12 cellular contexts compared by ENCODE assay signal in the genomic region with DNA sequence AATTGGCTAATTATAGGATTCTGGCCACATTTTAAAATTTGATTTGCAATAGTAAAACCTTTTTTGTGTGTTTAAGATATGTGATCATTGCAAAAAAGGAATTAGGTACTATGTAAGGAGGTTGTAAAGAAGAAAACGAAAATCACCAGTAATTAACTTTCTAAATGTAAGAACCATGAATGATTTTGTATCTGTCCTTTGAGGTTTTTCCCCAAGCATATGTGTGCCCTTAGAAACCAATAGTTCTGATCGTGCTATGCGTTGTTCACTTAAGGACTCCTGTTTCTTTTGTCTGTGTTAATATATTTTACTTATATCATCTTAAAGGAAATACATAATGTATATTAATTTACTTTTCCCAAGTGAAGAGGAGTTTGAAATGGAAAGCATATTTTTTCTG.
DNase-seq lines count a peak whose midpoint lies in the region; ATAC-seq lines count a peak whose summit lies in the region.
"Had no signal": no experiment of that assay in that cellular context is flagged by ENCODE, and none has a peak within 500 bp of the region (broad histone marks: within the 10 kb centered on the region; RNA-seq: fewer than 3 reads in every experiment).

No MANE protein-coding gene starts in this region.

- H3K9me3 ChIP-seq in mesodermal cell (ENCODE audit: control insufficient read depth, low read length): no peaks in the 10 kb centered on the region
- no peaks in the 10 kb centered on the region for H3K9me3 ChIP-seq in CD4-positive, alpha-beta memory T cell (ENCODE audit: control insufficient read depth in 1 of 2, low read length in 2 of 2)
- H3K9me3 ChIP-seq: upper lobe of left lung had no signal

- peaks cover 0 to 10% (median 2%) of the 10 kb centered on the region in 8 donors for H3K9me3 Mint-ChIP-seq in CD4-positive, alpha-beta memory T cell
- H3K9me3 Mint-ChIP-seq in activated T-cell treated with anti-CD3 and anti-CD28 coated beads, Interleukin-2, amount 50 U/mL, for 72 hours: peaks cover 2 to 4% of the 10 kb centered on the region in 2 donors

- ATAC-seq in GM19025 (IDR thresholded peaks at IDR 0.05; ENCODE audit: low read depth, unreplicated experiment): peak; percentile 25
- ATAC-seq in HG02610 (IDR thresholded peaks at IDR 0.05; ENCODE audit: unreplicated experiment): peak; percentile 46
- ATAC-seq in HG03442 (IDR thresholded peaks at IDR 0.05; ENCODE audit: unreplicated experiment): peak; percentile 40
- no peak for ATAC-seq in activated T-cell treated with anti-CD3 and anti-CD28 coated beads, Interleukin-2, amount 50 U/mL, for 72 hours (replicated peaks in 1 of 2)

- H3K4me3 ChIP-seq in mesodermal cell (ENCODE audit: extremely low read depth, insufficient read depth, low read length, poor library complexity, severe bottlenecking): no peak overlapping the region
- no peak overlapping the region for H3K4me3 ChIP-seq in CD4-positive, alpha-beta memory T cell (ENCODE audit: low read length in 2 of 2)
- H3K4me3 ChIP-seq: upper lobe of left lung had no signal

- H3K27me3 Mint-ChIP-seq in CD4-positive, alpha-beta memory T cell: no peaks in the 10 kb centered on the region
- no peaks in the 10 kb centered on the region for H3K27me3 Mint-ChIP-seq in activated T-cell treated with anti-CD3 and anti-CD28 coated beads, Interleukin-2, amount 50 U/mL, for 72 hours (ENCODE audit: low read depth)

- no peak overlapping the region for H3K4me3 Mint-ChIP-seq in CD4-positive, alpha-beta memory T cell
- no peak overlapping the region for H3K4me3 Mint-ChIP-seq in activated T-cell treated with anti-CD3 and anti-CD28 coated beads, Interleukin-2, amount 50 U/mL, for 72 hours

- no peaks in the 10 kb centered on the region for H3K27me3 ChIP-seq in CD4-positive, alpha-beta memory T cell (ENCODE audit: insufficient read depth, low read length)
- H3K27me3 ChIP-seq: upper lobe of left lung had no signal

- intact Hi-C loops in CD4-positive, alpha-beta memory T cell (cut with micrococcal nuclease): no loop called here

- H3K4me1 Mint-ChIP-seq in CD4-positive, alpha-beta memory T cell: no peaks in the 10 kb centered on the region
- no peaks in the 10 kb centered on the region for H3K4me1 Mint-ChIP-seq in activated T-cell treated with anti-CD3 and anti-CD28 coated beads, Interleukin-2, amount 50 U/mL, for 72 hours (ENCODE audit: low read depth)

- H3K36me3 Mint-ChIP-seq in CD4-positive, alpha-beta memory T cell: no peaks in the 10 kb centered on the region
- no peaks in the 10 kb centered on the region for H3K36me3 Mint-ChIP-seq in activated T-cell treated with anti-CD3 and anti-CD28 coated beads, Interleukin-2, amount 50 U/mL, for 72 hours (ENCODE audit: insufficient read depth in 2 of 2)

- peak overlapping the region; percentile 67 for H3K27ac ChIP-seq in mesodermal cell (ENCODE audit: low read depth, low read length, severe bottlenecking)
- no peak overlapping the region for H3K27ac ChIP-seq in CD4-positive, alpha-beta memory T cell (ENCODE audit: low read depth, low read length)
- H3K27ac ChIP-seq: parathyroid adenoma, upper lobe of left lung had no signal

- no peaks in the 10 kb centered on the region for H3K36me3 ChIP-seq in mesodermal cell (ENCODE audit: control insufficient read depth, insufficient read depth, low read length)
- H3K36me3 ChIP-seq in CD4-positive, alpha-beta memory T cell (ENCODE audit: insufficient read depth, low read length): no peaks in the 10 kb centered on the region
- H3K36me3 ChIP-seq: upper lobe of left lung had no signal

- POLR2A ChIA-PET in CD4-positive, alpha-beta memory T cell (lab: Charles Lee; ENCODE audit: partially characterized antibody): no interaction called here

- H3K27ac Mint-ChIP-seq in CD4-positive, alpha-beta memory T cell: no peak overlapping the region
- H3K27ac Mint-ChIP-seq in activated T-cell treated with anti-CD3 and anti-CD28 coated beads, Interleukin-2, amount 50 U/mL, for 72 hours: no peak overlapping the region

- WGBS in mesodermal cell (ENCODE audit: insufficient coverage in 2 of 2), 2 experiments: no CpG with 5 or more reads among the region's 3 CpGs

- DNase-seq in CD4-positive, alpha-beta memory T cell: no peak
- no peak for DNase-seq in activated T-cell treated with anti-CD3 and anti-CD28 coated beads, Interleukin-2, amount 50 U/mL, for 72 hours
- DNase-seq in stimulated activated CD4-positive, alpha-beta T cell treated with anti-CD3 and anti-CD28 coated beads, Interleukin-2, amount 100 ng/mL, for 48 hours: no peak
- no peak for DNase-seq in HuH-7 (ENCODE audit: low spot score)
- DNase-seq: NCI-H524 treated with DMSO at 0.1 percent for 48 hours, T-helper 1 cell had no signal

- H3K4me1 ChIP-seq in mesodermal cell (ENCODE audit: control insufficient read depth, insufficient read depth, low read length, poor library complexity, severe bottlenecking): peaks cover 6% of the 10 kb centered on the region
- H3K4me1 ChIP-seq in CD4-positive, alpha-beta memory T cell (ENCODE audit: insufficient read depth, low read length): no peaks in the 10 kb centered on the region
- H3K4me1 ChIP-seq: parathyroid adenoma, upper lobe of left lung had no signal

- CTCF ChIA-PET in CD4-positive, alpha-beta memory T cell (lab: Charles Lee; ENCODE audit: partially characterized antibody): no interaction called here

Comparison
In these comparisons a context has a peak if more than half of its experiments do, and no peak if none do; other contexts are left out.
1. ATAC-seq: peak in GM19025 (single experiment), HG02610 (single experiment) and HG03442 (single experiment); none in activated T-cell treated with anti-CD3 and anti-CD28 coated beads, Interleukin-2, amount 50 U/mL, for 72 hours (0 of 2).